19 cellular contexts compared by ENCODE assay signal in genomic region chr10:57979986-57980385, GRCh38.
DNase-seq lines count a peak whose midpoint lies in the region; ATAC-seq and TF ChIP-seq lines count a peak whose summit lies in the region.
"Had no signal": no experiment of that assay in that cellular context is flagged by ENCODE, and none has a peak within 500 bp of the region (broad histone marks: within the 10 kb centered on the region; RNA-seq: fewer than 3 reads in every experiment).

No MANE protein-coding gene starts in this region.

- H3K27ac ChIP-seq in mesodermal cell (ENCODE audit: low read depth, low read length, severe bottlenecking) (peak overlapping the region; percentile 52), colonic mucosa (no peak overlapping the region)
- H3K27ac ChIP-seq: RWPE1 had no signal

- H3K4me3 ChIP-seq in mesodermal cell (ENCODE audit: extremely low read depth, insufficient read depth, low read length, poor library complexity, severe bottlenecking): no peak overlapping the region
- H3K4me3 ChIP-seq in colonic mucosa: no peak overlapping the region

- no peak overlapping the region for H3K9ac ChIP-seq in colonic mucosa (ENCODE audit: low read depth in 2 of 2, low read length in 2 of 2)

- H3K27me3 ChIP-seq in colonic mucosa: no peaks in the 10 kb centered on the region

- no CpG with 5 or more reads among the region's 2 CpGs for WGBS in mesodermal cell (ENCODE audit: insufficient coverage in 2 of 2), 2 experiments

- intact Hi-C loops in colonic mucosa (cut with DNase I): no loop called here

- TF ChIP-seq CTCF in colonic mucosa (IDR thresholded peaks at IDR 0.05): no peak

- no peaks in the 10 kb centered on the region for H3K9me3 ChIP-seq in mesodermal cell (ENCODE audit: control insufficient read depth, low read length)
- H3K9me3 ChIP-seq in colonic mucosa: no peaks in the 10 kb centered on the region

- H3K36me3 ChIP-seq in mesodermal cell (ENCODE audit: control insufficient read depth, insufficient read depth, low read length) (no peaks in the 10 kb centered on the region), colonic mucosa (no peaks in the 10 kb centered on the region)

- H3K4me1 ChIP-seq in mesodermal cell (ENCODE audit: control insufficient read depth, insufficient read depth, low read length, poor library complexity, severe bottlenecking) (peaks cover 13% of the 10 kb centered on the region), colonic mucosa (no peaks in the 10 kb centered on the region)

- DNase-seq in A172 (ENCODE audit: low spot score) (peak; percentile 19), HCEC 1CT (peak; percentile 15), amniotic epithelial cell (ENCODE audit: low read depth) (peak; percentile 73), colonic mucosa (no peak), GDM1 (lab: John Stamatoyannopoulos, UW) (no peak)
- DNase-seq: 8988T, COR-L47, DMS153, Kasumi-1, NCI-H187, NCI-H2107, NCI-H510A, NCI-H748 treated with DMSO at 0.1 percent for 48 hours, SIG-M5 had no signal

- no peak for ATAC-seq in HG03095 (IDR thresholded peaks at IDR 0.05; ENCODE audit: unreplicated experiment)
- no peak for ATAC-seq in HG02678 (IDR thresholded peaks at IDR 0.05; ENCODE audit: unreplicated experiment)
- ATAC-seq: SK-N-SH treated with all-trans-retinoic acid at 6 μM for 48 hours had no signal

Comparison
In these comparisons a context has a peak if more than half of its experiments do, and no peak if none do; other contexts are left out.
1. DNase-seq: peak in A172 (single experiment), HCEC 1CT (single experiment) and amniotic epithelial cell (single experiment); none in colonic mucosa (single experiment) and GDM1 (single experiment).